23 cellular contexts compared by ENCODE assay signal in genomic region chr2:62642429-62643099, GRCh38.
"Had no signal": no experiment of that assay in that cellular context is flagged by ENCODE, and none has a peak within 500 bp of the region (broad histone marks: within the 10 kb centered on the region; RNA-seq: fewer than 3 reads in every experiment).

No MANE protein-coding gene starts in this region.

- H3K9me3 ChIP-seq: body of pancreas, upper lobe of right lung had no signal

- ATAC-seq: activated CD4-positive, alpha-beta T cell treated with anti-CD3 and anti-CD28 coated beads for 36 hours; activated naive CD8-positive, alpha-beta T cell treated with anti-CD3 and anti-CD28 coated beads, Interleukin-2, amount 50 U/mL, for 24 hours; body of pancreas; heart right ventricle; upper lobe of right lung had no signal

- H3K27ac Mint-ChIP-seq: activated B cell treated with CpG ODN at 0.5 μM for 24 hours; activated CD4-positive, alpha-beta T cell treated with anti-CD3 and anti-CD28 coated beads for 36 hours; activated naive CD8-positive, alpha-beta T cell treated with anti-CD3 and anti-CD28 coated beads, Interleukin-2, amount 50 U/mL, for 24 hours; T-helper 1 cell treated with Interleukin-12 subunit alpha and Interleukin-12 subunit beta and Interleukin-4 antibody, amounts not matched to agents 30 μg/mL and 1 μg/mL, for 36 hours had no signal

- H3K36me3 ChIP-seq: heart right ventricle, left ventricle myocardium inferior, upper lobe of right lung had no signal

- DNase-seq: activated B cell treated with CpG ODN at 0.5 μM for 24 hours; activated CD4-positive, alpha-beta T cell treated with anti-CD3 and anti-CD28 coated beads for 36 hours; activated CD4-positive, alpha-beta T cell treated with anti-CD3 and anti-CD28 coated beads, Interleukin-2, amount 50 U/mL, for 48 hours; activated CD8-positive, alpha-beta memory T cell treated with anti-CD3 and anti-CD28 coated beads, Interleukin-2, amount 50 U/mL, for 48 hours; activated effector memory CD4-positive, alpha-beta T cell treated with Interleukin-2 at 50 U/mL for 16 hours; activated naive CD4-positive, alpha-beta T cell treated with anti-CD3 and anti-CD28 coated beads, Interleukin-2, amount 50 U/mL, for 16 hours; activated naive CD8-positive, alpha-beta T cell treated with anti-CD3 and anti-CD28 coated beads, Interleukin-2, amount 50 U/mL, for 24 hours; activated T-cell treated with anti-CD3 and anti-CD28 coated beads, Interleukin-2, amount 50 U/mL, for 48 hours; anterior cingulate cortex; body of pancreas; dermis blood vessel endothelial cell; effector CD8-positive, alpha-beta T cell; erythroblast; foreskin fibroblast; heart right ventricle; left ventricle myocardium inferior; mammary epithelial cell; nucleus accumbens; stimulated activated CD4-positive, alpha-beta T cell treated with anti-CD3 and anti-CD28 coated beads, Interleukin-4, amount 100 ng/mL, for 24 hours; stimulated activated naive CD4-positive, alpha-beta T cell treated with Interleukin-2 at 50 U/mL for 16 hours; T1000; upper lobe of right lung had no signal

- H3K4me3 Mint-ChIP-seq: activated B cell treated with CpG ODN at 0.5 μM for 24 hours; activated CD4-positive, alpha-beta T cell treated with anti-CD3 and anti-CD28 coated beads for 36 hours; activated naive CD8-positive, alpha-beta T cell treated with anti-CD3 and anti-CD28 coated beads, Interleukin-2, amount 50 U/mL, for 24 hours; T-helper 1 cell treated with Interleukin-12 subunit alpha and Interleukin-12 subunit beta and Interleukin-4 antibody, amounts not matched to agents 30 μg/mL and 1 μg/mL, for 36 hours had no signal

- H3K4me3 ChIP-seq: body of pancreas, heart right ventricle, left ventricle myocardium inferior, upper lobe of right lung had no signal

- H3K27me3 ChIP-seq: body of pancreas, heart right ventricle, upper lobe of right lung had no signal

- H3K27me3 Mint-ChIP-seq: activated B cell treated with CpG ODN at 0.5 μM for 24 hours had no signal

- H3K4me1 Mint-ChIP-seq: activated B cell treated with CpG ODN at 0.5 μM for 24 hours; activated CD4-positive, alpha-beta T cell treated with anti-CD3 and anti-CD28 coated beads for 36 hours; activated naive CD8-positive, alpha-beta T cell treated with anti-CD3 and anti-CD28 coated beads, Interleukin-2, amount 50 U/mL, for 24 hours had no signal

- H3K27ac ChIP-seq: body of pancreas, heart right ventricle, left ventricle myocardium inferior, upper lobe of right lung had no signal

- H3K4me1 ChIP-seq: body of pancreas had no signal
